ENCODE assay signal across 9 cellular contexts in genomic region chr6:159061805-159062563, GRCh38. TPM values are rescaled to one million over a fixed set of nuclear protein-coding genes. Genes with fewer than 3 reads are reported as not detected.
DNase-seq lines count a peak whose midpoint lies in the region; ATAC-seq lines count a peak whose summit lies in the region.
"Had no signal": no experiment of that assay in that cellular context is flagged by ENCODE, and none has a peak within 500 bp of the region (broad histone marks: within the 10 kb centered on the region; RNA-seq: fewer than 3 reads in every experiment).

No MANE protein-coding gene starts in this region.

- H3K27ac Mint-ChIP-seq in activated CD4-positive, alpha-beta T cell treated with anti-CD3 and anti-CD28 coated beads, Interleukin-2, amount 10 ng/mL, durations not matched to agents 7 days and 5 days, result peak overlapping the region; percentile 98
- H3K27ac Mint-ChIP-seq in activated naive CD8-positive, alpha-beta T cell, result peak overlapping the region; percentile 97
- H3K27ac Mint-ChIP-seq in stimulated activated naive CD8-positive, alpha-beta T cell treated with anti-CD3 and anti-CD28 coated beads, Interleukin-15, Interleukin-2, amounts not matched to agents 100 ng/mL and 50 ng/mL, for 24 hours, result peak overlapping the region; percentile 75

- peaks cover 32% of the 10 kb centered on the region for H3K36me3 Mint-ChIP-seq in activated CD4-positive, alpha-beta T cell treated with anti-CD3 and anti-CD28 coated beads, Interleukin-2, amount 10 ng/mL, durations not matched to agents 7 days and 5 days (ENCODE audit: low read depth)
- peaks cover 5% of the 10 kb centered on the region for H3K36me3 Mint-ChIP-seq in activated naive CD8-positive, alpha-beta T cell
- H3K36me3 Mint-ChIP-seq in stimulated activated naive CD8-positive, alpha-beta T cell treated with anti-CD3 and anti-CD28 coated beads, Interleukin-15, Interleukin-2, amounts not matched to agents 100 ng/mL and 50 ng/mL, for 24 hours (ENCODE audit: low read depth), result no peaks in the 10 kb centered on the region

- H3K9me3 Mint-ChIP-seq in activated CD4-positive, alpha-beta T cell treated with anti-CD3 and anti-CD28 coated beads, Interleukin-2, amount 10 ng/mL, durations not matched to agents 7 days and 5 days, result peaks cover 5% of the 10 kb centered on the region
- H3K9me3 Mint-ChIP-seq in activated naive CD8-positive, alpha-beta T cell (ENCODE audit: low read depth), result no peaks in the 10 kb centered on the region
- no peaks in the 10 kb centered on the region for H3K9me3 Mint-ChIP-seq in stimulated activated naive CD8-positive, alpha-beta T cell treated with anti-CD3 and anti-CD28 coated beads, Interleukin-15, Interleukin-2, amounts not matched to agents 100 ng/mL and 50 ng/mL, for 24 hours

- peak; percentile 82 for ATAC-seq in HG03354 (IDR thresholded peaks at IDR 0.05; ENCODE audit: poor library complexity, severe bottlenecking, unreplicated experiment)

- POLR2A ChIA-PET in activated CD4-positive, alpha-beta T cell treated with anti-CD3 and anti-CD28 coated beads, Interleukin-2, amount 10 ng/mL, durations not matched to agents 7 days and 5 days (lab: Charles Lee), result interaction anchor here (1.0 kb wide), 3 partner anchors 18 to 33 kb away, joined by 3 to 9 read pairs (median 3); partner anchors contain the start of gene TAGAP

- peak; percentile 61 for DNase-seq in activated CD4-positive, alpha-beta T cell treated with anti-CD3 and anti-CD28 coated beads, Interleukin-2, amount 10 ng/mL, durations not matched to agents 7 days and 5 days
- DNase-seq in activated CD4-positive, alpha-beta T cell treated with anti-CD3 and anti-CD28 coated beads for 1 hour, result no peak
- DNase-seq in DMS153 treated with DMSO at 0.1 percent for 48 hours (lab: John Stamatoyannopoulos, UW; ENCODE audit: unreplicated experiment) (no peak), LoVo (ENCODE audit: low spot score) (no peak), caudate nucleus (lab: John Stamatoyannopoulos, UW) (no peak)

- peak overlapping the region; percentile 41 for H3K4me3 Mint-ChIP-seq in activated CD4-positive, alpha-beta T cell treated with anti-CD3 and anti-CD28 coated beads, Interleukin-2, amount 10 ng/mL, durations not matched to agents 7 days and 5 days
- H3K4me3 Mint-ChIP-seq in activated naive CD8-positive, alpha-beta T cell, result peak overlapping the region; percentile 74
- H3K4me3 Mint-ChIP-seq in stimulated activated naive CD8-positive, alpha-beta T cell treated with anti-CD3 and anti-CD28 coated beads, Interleukin-15, Interleukin-2, amounts not matched to agents 100 ng/mL and 50 ng/mL, for 24 hours, result peak overlapping the region; percentile 61

- H3K4me1 Mint-ChIP-seq in activated CD4-positive, alpha-beta T cell treated with anti-CD3 and anti-CD28 coated beads, Interleukin-2, amount 10 ng/mL, durations not matched to agents 7 days and 5 days, result peaks cover 80% of the 10 kb centered on the region
- H3K4me1 Mint-ChIP-seq in activated naive CD8-positive, alpha-beta T cell (ENCODE audit: low read depth), result peaks cover 100% of the 10 kb centered on the region
- H3K4me1 Mint-ChIP-seq in stimulated activated naive CD8-positive, alpha-beta T cell treated with anti-CD3 and anti-CD28 coated beads, Interleukin-15, Interleukin-2, amounts not matched to agents 100 ng/mL and 50 ng/mL, for 24 hours (ENCODE audit: low read depth), result peaks cover 100% of the 10 kb centered on the region

- CTCF ChIA-PET in activated CD4-positive, alpha-beta T cell treated with anti-CD3 and anti-CD28 coated beads, Interleukin-2, amount 10 ng/mL, durations not matched to agents 7 days and 5 days (lab: Charles Lee), result interaction anchor here (0.8 to 2.6 kb wide), 7 partner anchors 10 to 53 kb away, joined by 3 to 10 read pairs (median 4); partner anchors contain the start of gene TAGAP

- no peaks in the 10 kb centered on the region for H3K27me3 Mint-ChIP-seq in activated CD4-positive, alpha-beta T cell treated with anti-CD3 and anti-CD28 coated beads, Interleukin-2, amount 10 ng/mL, durations not matched to agents 7 days and 5 days
- no peaks in the 10 kb centered on the region for H3K27me3 Mint-ChIP-seq in activated naive CD8-positive, alpha-beta T cell
- H3K27me3 Mint-ChIP-seq in stimulated activated naive CD8-positive, alpha-beta T cell treated with anti-CD3 and anti-CD28 coated beads, Interleukin-15, Interleukin-2, amounts not matched to agents 100 ng/mL and 50 ng/mL, for 24 hours, result no peaks in the 10 kb centered on the region

- H3K27ac ChIP-seq in caudate nucleus (ENCODE audit: low read depth, low read length), result no peak overlapping the region
- H3K27ac ChIP-seq: parathyroid adenoma had no signal

RNA-seq across cellular contexts. Expression of gene TAGAP, which starts 17.2 kb away (rescaled TPM):
- total RNA-seq in activated CD4-positive, alpha-beta T cell treated with anti-CD3 and anti-CD28 coated beads, Interleukin-2, amount 10 ng/mL, durations not matched to agents 7 days and 5 days, result 10 to 100 TPM; 60.3 to 67.9 TPM
